1 cellular context compared by ENCODE assay signal in genomic region chr2:33599175-33599942, GRCh38.
TF ChIP-seq lines count a peak whose summit lies in the region.

TSS of gene FAM98A (minus strand) at chr2:33599299. CDS start at chr2:33599221, 78 bp downstream.

TF ChIP-seq in HepG2, 621 proteins besides CTCF, POLR2A, EP300 and RAD21 (continued from another document and continues in another):
- TF ChIP-seq, protein P1, sequence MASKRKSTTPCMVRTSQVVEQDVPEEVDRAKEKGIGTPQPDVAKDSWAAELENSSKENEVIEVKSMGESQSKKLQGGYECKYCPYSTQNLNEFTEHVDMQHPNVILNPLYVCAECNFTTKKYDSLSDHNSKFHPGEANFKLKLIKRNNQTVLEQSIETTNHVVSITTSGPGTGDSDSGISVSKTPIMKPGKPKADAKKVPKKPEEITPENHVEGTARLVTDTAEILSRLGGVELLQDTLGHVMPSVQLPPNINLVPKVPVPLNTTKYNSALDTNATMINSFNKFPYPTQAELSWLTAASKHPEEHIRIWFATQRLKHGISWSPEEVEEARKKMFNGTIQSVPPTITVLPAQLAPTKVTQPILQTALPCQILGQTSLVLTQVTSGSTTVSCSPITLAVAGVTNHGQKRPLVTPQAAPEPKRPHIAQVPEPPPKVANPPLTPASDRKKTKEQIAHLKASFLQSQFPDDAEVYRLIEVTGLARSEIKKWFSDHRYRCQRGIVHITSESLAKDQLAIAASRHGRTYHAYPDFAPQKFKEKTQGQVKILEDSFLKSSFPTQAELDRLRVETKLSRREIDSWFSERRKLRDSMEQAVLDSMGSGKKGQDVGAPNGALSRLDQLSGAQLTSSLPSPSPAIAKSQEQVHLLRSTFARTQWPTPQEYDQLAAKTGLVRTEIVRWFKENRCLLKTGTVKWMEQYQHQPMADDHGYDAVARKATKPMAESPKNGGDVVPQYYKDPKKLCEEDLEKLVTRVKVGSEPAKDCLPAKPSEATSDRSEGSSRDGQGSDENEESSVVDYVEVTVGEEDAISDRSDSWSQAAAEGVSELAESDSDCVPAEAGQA (IDR thresholded peaks at IDR 0.05; ENCODE audit: low read depth), result no peak
- TF ChIP-seq, protein P1 (CRISPR knock-in tag; IDR thresholded peaks at IDR 0.05; ENCODE audit: borderline replicate concordance), result 0 out of 2 replicates have a peak, but pooled peaks have one; percentile 36
- TF ChIP-seq ZNF740 (CRISPR knock-in tag; IDR thresholded peaks at IDR 0.05) (no peak), ZNF3 (CRISPR knock-in tag; IDR thresholded peaks at IDR 0.05) (no peak), PITX1 (CRISPR knock-in tag; IDR thresholded peaks at IDR 0.05) (peak; percentile 84), HDAC2 (CRISPR knock-in tag; IDR thresholded peaks at IDR 0.05) (peak; percentile 76), MBNL3 (CRISPR knock-in tag; conservative IDR thresholded peaks at IDR 0.05) (no peak), GMEB1 (CRISPR knock-in tag; IDR thresholded peaks at IDR 0.05; ENCODE audit: borderline replicate concordance) (peak; percentile 88; the same call in 1 of the 2 replicates), IRX3 (CRISPR knock-in tag; IDR thresholded peaks at IDR 0.05; ENCODE audit: borderline replicate concordance, low read depth) (no peak), STAG1 (CRISPR knock-in tag; IDR thresholded peaks at IDR 0.05) (no peak), FOXK2 (IDR thresholded peaks at IDR 0.05) (no peak), AKNA (CRISPR knock-in tag; IDR thresholded peaks at IDR 0.05; ENCODE audit: borderline replicate concordance) (0 out of 2 replicates have a peak, but pooled peaks have one; percentile 47), ZNF766 (CRISPR knock-in tag; IDR thresholded peaks at IDR 0.05; ENCODE audit: borderline replicate concordance) (peak; percentile 78; the same call in 1 of the 2 replicates), DMAP1 (CRISPR knock-in tag; IDR thresholded peaks at IDR 0.05) (peak; percentile 96), ZNF674 (CRISPR knock-in tag; IDR thresholded peaks at IDR 0.05; ENCODE audit: low read depth) (peak; percentile 71; the same call in 1 of the 2 replicates), SNRNP70 (IDR thresholded peaks at IDR 0.05; ENCODE audit: low read depth, low read length) (no peak), CHD2 (IDR thresholded peaks at IDR 0.05; ENCODE audit: low read depth, low read length) (no peak), GFI1 (CRISPR knock-in tag; IDR thresholded peaks at IDR 0.05; ENCODE audit: borderline replicate concordance) (peak; percentile 70; the same call in 1 of the 2 replicates), PAXIP1 (CRISPR knock-in tag; conservative IDR thresholded peaks at IDR 0.05) (peak; percentile 58), ZBTB39 (CRISPR knock-in tag; IDR thresholded peaks at IDR 0.05) (0 out of 2 replicates have a peak, but pooled peaks have one; percentile 6), EZH2 (conservative IDR thresholded peaks at IDR 0.05; ENCODE audit: low read depth, low read length) (no peak), CREB3 (CRISPR knock-in tag; IDR thresholded peaks at IDR 0.05) (peak; percentile 86; the same call in 1 of the 2 replicates), ZNF30 (CRISPR knock-in tag; IDR thresholded peaks at IDR 0.05) (no peak), TBL1XR1 (IDR thresholded peaks at IDR 0.05; ENCODE audit: borderline replicate concordance, low read length, partially characterized antibody) (peak; percentile 10), HOXD1 (CRISPR knock-in tag; IDR thresholded peaks at IDR 0.05) (peak; percentile 66)
- TF ChIP-seq, protein P2, sequence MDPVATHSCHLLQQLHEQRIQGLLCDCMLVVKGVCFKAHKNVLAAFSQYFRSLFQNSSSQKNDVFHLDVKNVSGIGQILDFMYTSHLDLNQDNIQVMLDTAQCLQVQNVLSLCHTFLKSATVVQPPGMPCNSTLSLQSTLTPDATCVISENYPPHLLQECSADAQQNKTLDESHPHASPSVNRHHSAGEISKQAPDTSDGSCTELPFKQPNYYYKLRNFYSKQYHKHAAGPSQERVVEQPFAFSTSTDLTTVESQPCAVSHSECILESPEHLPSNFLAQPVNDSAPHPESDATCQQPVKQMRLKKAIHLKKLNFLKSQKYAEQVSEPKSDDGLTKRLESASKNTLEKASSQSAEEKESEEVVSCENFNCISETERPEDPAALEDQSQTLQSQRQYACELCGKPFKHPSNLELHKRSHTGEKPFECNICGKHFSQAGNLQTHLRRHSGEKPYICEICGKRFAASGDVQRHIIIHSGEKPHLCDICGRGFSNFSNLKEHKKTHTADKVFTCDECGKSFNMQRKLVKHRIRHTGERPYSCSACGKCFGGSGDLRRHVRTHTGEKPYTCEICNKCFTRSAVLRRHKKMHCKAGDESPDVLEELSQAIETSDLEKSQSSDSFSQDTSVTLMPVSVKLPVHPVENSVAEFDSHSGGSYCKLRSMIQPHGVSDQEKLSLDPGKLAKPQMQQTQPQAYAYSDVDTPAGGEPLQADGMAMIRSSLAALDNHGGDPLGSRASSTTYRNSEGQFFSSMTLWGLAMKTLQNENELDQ (CRISPR knock-in tag; IDR thresholded peaks at IDR 0.05; ENCODE audit: borderline replicate concordance), result no peak
- TF ChIP-seq, protein P3, sequence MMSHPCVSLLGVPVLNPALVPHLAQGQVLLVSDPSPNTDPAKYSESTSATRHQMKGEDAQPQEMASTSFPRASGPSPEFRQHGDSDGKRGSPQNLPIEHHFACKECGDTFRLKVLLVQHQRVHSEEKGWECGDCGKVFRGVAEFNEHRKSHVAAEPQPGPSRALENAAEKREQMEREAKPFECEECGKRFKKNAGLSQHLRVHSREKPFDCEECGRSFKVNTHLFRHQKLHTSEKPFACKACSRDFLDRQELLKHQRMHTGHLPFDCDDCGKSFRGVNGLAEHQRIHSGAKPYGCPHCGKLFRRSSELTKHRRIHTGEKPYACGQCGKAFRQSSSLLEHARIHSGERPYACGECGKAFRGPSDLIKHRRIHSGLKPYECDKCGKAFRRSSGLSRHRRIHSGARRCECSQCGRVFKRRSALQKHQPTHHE (CRISPR knock-in tag; IDR thresholded peaks at IDR 0.05; ENCODE audit: borderline replicate concordance), result peak; percentile 81
